Comparison of ENCODE assay signal across 10 cellular contexts in genomic region chr14:93430319-93430801, GRCh38. TPM values are rescaled to one million over a fixed set of nuclear protein-coding genes. Genes with fewer than 3 reads are reported as not detected.
A peak's percentile ranks its signal among the peaks of the same experiment; 100 is the strongest.
DNase-seq lines count a peak whose midpoint lies in the region; ATAC-seq and TF ChIP-seq lines count a peak whose summit lies in the region.
"Had no signal": no experiment of that assay in that cellular context is flagged by ENCODE, and none has a peak within 500 bp of the region (broad histone marks: within the 10 kb centered on the region; RNA-seq: fewer than 3 reads in every experiment).

No MANE protein-coding gene starts in this region.

- H3K27ac Mint-ChIP-seq in neural progenitor cell: no peak overlapping the region

- DNase-seq in DMS79 treated with DMSO at 0.1 percent for 48 hours (lab: John Stamatoyannopoulos, UW) (peak; percentile 91), NCI-H2227 treated with DMSO at 0.1 percent for 48 hours (lab: John Stamatoyannopoulos, UW) (peak; percentile 83), ecto neural progenitor cell (ENCODE audit: low spot score) (peak; percentile 74), neural progenitor cell (ENCODE audit: low spot score) (peak; percentile 85)
- DNase-seq in activated naive CD4-positive, alpha-beta T cell treated with Interleukin-2 at 50 U/mL for 16 hours: no peak
- DNase-seq: spleen had no signal

- peak overlapping the region; percentile 99 for H3K4me2 ChIP-seq in neural progenitor cell

- peaks cover 10% of the 10 kb centered on the region for H3K9me3 Mint-ChIP-seq in neural progenitor cell

- peak overlapping the region; percentile 78 for H3K4me3 ChIP-seq in neural progenitor cell

- peaks cover 23% of the 10 kb centered on the region for H3K27me3 ChIP-seq in neural progenitor cell

- H3K9ac ChIP-seq in neural progenitor cell: no peak overlapping the region

- TF ChIP-seq CTCF in neural progenitor cell (IDR thresholded peaks at IDR 0.05): no peak

- H3K36me3 Mint-ChIP-seq in neural progenitor cell: no peaks in the 10 kb centered on the region

- H3K36me3 ChIP-seq in neural progenitor cell: no peaks in the 10 kb centered on the region
- H3K36me3 ChIP-seq: spleen had no signal

- no peaks in the 10 kb centered on the region for H3K79me2 ChIP-seq in neural progenitor cell (ENCODE audit: low read depth)

- H3K9me3 ChIP-seq in neural progenitor cell (ENCODE audit: low read depth): peaks cover 6% of the 10 kb centered on the region

- ATAC-seq in HG03342 (IDR thresholded peaks at IDR 0.05; ENCODE audit: unreplicated experiment): no peak
- ATAC-seq in GM18909 (IDR thresholded peaks at IDR 0.05; ENCODE audit: poor library complexity, unreplicated experiment): no peak
- ATAC-seq in GM18511 (IDR thresholded peaks at IDR 0.05; ENCODE audit: unreplicated experiment): no peak

- H3K27me3 Mint-ChIP-seq in neural progenitor cell (ENCODE audit: insufficient read depth, low read depth): peaks cover 14% of the 10 kb centered on the region

- H3K4me1 Mint-ChIP-seq in neural progenitor cell: peaks cover 6% of the 10 kb centered on the region

- peak overlapping the region; percentile 92 for H3K4me3 Mint-ChIP-seq in neural progenitor cell
- H3K4me3 Mint-ChIP-seq: T-helper 1 cell treated with Interleukin-12 subunit alpha and Interleukin-12 subunit beta and Interleukin-4 antibody, amounts not matched to agents 30 μg/mL and 1 μg/mL, for 36 hours had no signal

- peaks cover 12% of the 10 kb centered on the region for H3F3A ChIP-seq in neural progenitor cell (ENCODE audit: low read depth)

- peaks cover 3% of the 10 kb centered on the region for H3K4me1 ChIP-seq in neural progenitor cell
- H3K4me1 ChIP-seq: spleen had no signal

- H4K20me1 ChIP-seq in neural progenitor cell (ENCODE audit: low read depth): peaks cover 7% of the 10 kb centered on the region

- peak overlapping the region; percentile 91 for H2AFZ ChIP-seq in neural progenitor cell (replicated peaks)

- H3K27ac ChIP-seq in neural progenitor cell: no peak overlapping the region
- H3K27ac ChIP-seq: spleen had no signal

RNA-seq across cellular contexts. Expression of gene UNC79, which starts 0.4 kb away (rescaled TPM):
- 2.1 and 2.2 TPM in 2 replicates for total RNA-seq in neural progenitor cell (ENCODE audit: low replicate concordance)
